18 cellular contexts compared by ENCODE assay signal in the genomic region with DNA sequence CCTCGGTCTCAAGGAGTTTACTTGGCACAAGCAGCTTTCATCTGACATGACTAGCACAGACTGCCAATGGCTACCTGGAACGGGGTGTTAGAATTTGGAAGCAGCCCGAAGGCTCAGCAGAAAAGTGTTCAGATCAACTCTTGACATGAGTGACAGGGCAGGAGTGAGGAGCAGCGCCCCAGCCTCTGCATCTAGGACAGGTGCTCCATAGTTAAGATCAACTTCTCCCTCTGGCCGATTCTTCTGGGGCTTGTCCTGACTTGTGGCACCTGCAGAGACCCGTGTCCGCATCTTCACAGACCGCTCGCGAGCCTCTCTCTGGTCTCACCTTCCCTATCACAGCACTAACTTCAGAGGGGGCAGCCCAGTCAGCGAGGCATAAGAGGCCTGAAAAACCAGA.
"Had no signal": no experiment of that assay in that cellular context is flagged by ENCODE, and none has a peak within 500 bp of the region (broad histone marks: within the 10 kb centered on the region; RNA-seq: fewer than 3 reads in every experiment).

No MANE protein-coding gene starts in this region.

- H3K27ac ChIP-seq: gastrocnemius medialis, psoas muscle, sigmoid colon, testis, tibial nerve, upper lobe of left lung had no signal

- H3K9me3 ChIP-seq: gastrocnemius medialis, psoas muscle, sigmoid colon, testis, tibial nerve, upper lobe of left lung had no signal

- H3K4me1 Mint-ChIP-seq: memory B cell, natural killer cell had no signal

- ATAC-seq: effector memory CD8-positive, alpha-beta T cell; gastrocnemius medialis; natural killer cell; right cardiac atrium; stimulated activated memory B cell treated with anti-CD40 and anti-IgM and Interleukin-4, amounts not matched to agents 10 μg/mL and 1 μg/mL and 100 μg/mL, for 72 hours; stimulated activated naive CD8-positive, alpha-beta T cell treated with anti-CD3 and anti-CD28 coated beads, Interleukin-15, Interleukin-2, amounts not matched to agents 100 U/mL and 50 U/mL, for 24 hours had no signal

- H3K4me3 ChIP-seq: gastrocnemius medialis, lung, psoas muscle, sigmoid colon, testis, tibial nerve, upper lobe of left lung had no signal

- H3K4me3 Mint-ChIP-seq: effector memory CD8-positive, alpha-beta T cell; memory B cell; natural killer cell; neural crest cell; stimulated activated memory B cell treated with anti-CD40 and anti-IgM and Interleukin-4, amounts not matched to agents 10 μg/mL and 1 μg/mL and 100 μg/mL, for 72 hours had no signal

- DNase-seq: cortex of kidney; effector memory CD8-positive, alpha-beta T cell; gastrocnemius medialis; natural killer cell; psoas muscle; right cardiac atrium; sigmoid colon; stimulated activated CD4-positive, alpha-beta T cell treated with anti-CD3 and anti-CD28 coated beads, Interleukin-2, amount 100 ng/mL, for 24 hours; stimulated activated CD4-positive, alpha-beta T cell treated with anti-CD3 and anti-CD28 coated beads, Interleukin-4, amount 100 ng/mL, for 24 hours; stimulated activated naive CD8-positive, alpha-beta T cell treated with anti-CD3 and anti-CD28 coated beads, Interleukin-15, Interleukin-2, amounts not matched to agents 100 U/mL and 50 U/mL, for 24 hours; substantia nigra; testis; upper lobe of left lung had no signal

- H3K27me3 Mint-ChIP-seq: effector memory CD8-positive, alpha-beta T cell; memory B cell; stimulated activated memory B cell treated with anti-CD40 and anti-IgM and Interleukin-4, amounts not matched to agents 10 μg/mL and 1 μg/mL and 100 μg/mL, for 72 hours had no signal

- H3K27ac Mint-ChIP-seq: natural killer cell; stimulated activated memory B cell treated with anti-CD40 and anti-IgM and Interleukin-4, amounts not matched to agents 10 μg/mL and 1 μg/mL and 100 μg/mL, for 72 hours had no signal

- H3K9me3 Mint-ChIP-seq: effector memory CD8-positive, alpha-beta T cell; memory B cell; natural killer cell; neural crest cell; stimulated activated memory B cell treated with anti-CD40 and anti-IgM and Interleukin-4, amounts not matched to agents 10 μg/mL and 1 μg/mL and 100 μg/mL, for 72 hours had no signal

- H3K27me3 ChIP-seq: gastrocnemius medialis, sigmoid colon, testis, tibial nerve, upper lobe of left lung had no signal

- H3K4me1 ChIP-seq: gastrocnemius medialis, psoas muscle, testis, tibial nerve had no signal
